ENCODE assay signal across 8 cellular contexts in the genomic region with DNA sequence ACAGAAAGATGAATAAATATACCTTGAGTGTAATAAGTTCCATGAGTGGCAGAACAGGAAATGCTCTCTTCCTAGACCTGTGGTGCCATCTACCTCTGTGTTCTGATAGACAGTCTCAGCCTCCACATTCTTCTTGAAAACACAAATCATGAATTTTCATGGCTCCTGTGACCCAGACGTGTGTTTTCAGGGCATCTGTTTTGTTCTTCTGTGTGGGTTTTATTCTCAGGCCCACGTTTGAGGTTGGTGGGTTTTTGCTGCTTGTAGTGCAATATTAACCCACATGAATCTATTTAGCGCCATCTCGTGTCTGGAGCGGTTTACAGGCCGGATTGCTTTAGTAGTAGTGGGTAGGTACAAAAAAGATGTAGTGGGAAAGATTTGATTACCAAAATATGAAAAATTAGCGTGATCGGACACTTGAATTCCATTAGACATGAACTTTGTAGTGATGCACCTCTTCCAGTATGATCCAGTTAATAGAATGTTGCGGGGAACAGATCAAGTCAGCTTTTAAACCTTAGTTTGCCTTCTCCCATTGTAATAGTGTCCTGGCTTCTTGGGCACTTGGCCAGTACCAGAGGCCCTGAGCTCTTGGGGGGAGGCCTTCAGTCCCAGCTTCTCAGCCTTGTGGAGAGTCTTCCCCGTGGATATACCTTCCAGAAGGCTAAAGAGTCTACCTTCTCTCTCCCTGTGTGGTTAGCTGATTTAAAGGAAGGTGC.
DNase-seq lines count a peak whose midpoint lies in the region; ATAC-seq and TF ChIP-seq lines count a peak whose summit lies in the region.

No MANE protein-coding gene starts in this region.

- H3K4me3 Mint-ChIP-seq in CD4-positive, alpha-beta T cell, result peak overlapping the region; percentile 22

- H3K9me3 ChIP-seq in CD4-positive, alpha-beta T cell (ENCODE audit: control insufficient read depth, low read length), result no peaks in the 10 kb centered on the region
- no peaks in the 10 kb centered on the region for H3K9me3 ChIP-seq in thoracic aorta

- no peak for ATAC-seq in CD4-positive, alpha-beta T cell (ENCODE audit: poor library complexity)
- ATAC-seq in GM19351 (IDR thresholded peaks at IDR 0.05; ENCODE audit: unreplicated experiment) (peak; percentile 82), thoracic aorta (ENCODE audit: insufficient number of reproducible peaks, low FRiP score, low read depth) (peak; percentile 56), HG03135 (IDR thresholded peaks at IDR 0.05; ENCODE audit: unreplicated experiment) (no peak)

- DNase-seq in CD4-positive, alpha-beta T cell, result no peak
- peak; percentile 42 for DNase-seq in NCI-H2029 treated with DMSO at 0.1 percent for 48 hours (lab: John Stamatoyannopoulos, UW)
- peak; percentile 57 for DNase-seq in astrocyte of the cerebellum (ENCODE audit: low read depth)
- peak; percentile 51 for DNase-seq in iPS-NIHi7 (ENCODE audit: extremely low spot score)
- no peak for DNase-seq in thoracic aorta (ENCODE audit: low spot score)
- DNase-seq in GOT3 (lab: John Stamatoyannopoulos, UW), result no peak

- no peak overlapping the region for H3K4me3 ChIP-seq in astrocyte of the cerebellum (ENCODE audit: low read depth, low read length)
- no peak overlapping the region for H3K4me3 ChIP-seq in thoracic aorta

- no peaks in the 10 kb centered on the region for H3K9me3 Mint-ChIP-seq in CD4-positive, alpha-beta T cell

- in situ Hi-C loops in astrocyte of the cerebellum (cut with HindIII; ENCODE audit: low sequenced_read_pairs), result no loop called here

- peaks cover 3% of the 10 kb centered on the region for H3K4me1 Mint-ChIP-seq in CD4-positive, alpha-beta T cell (ENCODE audit: low read depth)

- no peaks in the 10 kb centered on the region for H3K36me3 Mint-ChIP-seq in CD4-positive, alpha-beta T cell (ENCODE audit: low read depth)

- H3K27ac ChIP-seq in CD4-positive, alpha-beta T cell (ENCODE audit: low read depth, low read length), result no peak overlapping the region
- H3K27ac ChIP-seq in thoracic aorta, result peak overlapping the region in 1 of 2 donors; percentile 19

- CTCF ChIA-PET in CD4-positive, alpha-beta T cell (lab: Charles Lee), result no interaction called here

- H3K4me1 ChIP-seq in thoracic aorta (ENCODE audit: control insufficient read depth in 1 of 2, low read depth in 2 of 2), result peaks cover 0 to 12% of the 10 kb centered on the region in 2 donors

- POLR2A ChIA-PET in CD4-positive, alpha-beta T cell (lab: Charles Lee), result no interaction called here

- intact Hi-C loops in CD4-positive, alpha-beta T cell (cut with DNase I, micrococcal nuclease), result loop anchor here (5.0 kb wide), 2 partner anchors 480 to 555 kb away; no protein-coding TSS in a partner anchor

- no peak overlapping the region for H3K27ac Mint-ChIP-seq in CD4-positive, alpha-beta T cell

- H3K27me3 ChIP-seq in CD4-positive, alpha-beta T cell (ENCODE audit: control insufficient read depth, insufficient read depth, low read length), result no peaks in the 10 kb centered on the region
- H3K27me3 ChIP-seq in thoracic aorta (replicated peaks; ENCODE audit: insufficient read depth), result no peaks in the 10 kb centered on the region

- peaks cover 3% of the 10 kb centered on the region for H3K27me3 Mint-ChIP-seq in CD4-positive, alpha-beta T cell

- peak; percentile 29 for TF ChIP-seq CTCF in CD4-positive, alpha-beta T cell (IDR thresholded peaks at IDR 0.05)
- TF ChIP-seq CTCF in astrocyte of the cerebellum (IDR thresholded peaks at IDR 0.05; ENCODE audit: low read depth, low read length, missing control alignments) (peak; percentile 83), thoracic aorta (IDR thresholded peaks at IDR 0.05) (peak; percentile 50)

- no peaks in the 10 kb centered on the region for H3K36me3 ChIP-seq in thoracic aorta

Comparison
In these comparisons a context has a peak if more than half of its experiments do, and no peak if none do; other contexts are left out.
1. ATAC-seq: peak in GM19351 (single experiment) and thoracic aorta (single experiment); none in CD4-positive, alpha-beta T cell (single experiment) and HG03135 (single experiment).
2. DNase-seq: peak in NCI-H2029 treated with DMSO at 0.1 percent for 48 hours (single experiment), astrocyte of the cerebellum (single experiment) and iPS-NIHi7 (single experiment); none in CD4-positive, alpha-beta T cell (0 of 10), thoracic aorta (single experiment) and GOT3 (single experiment).
3. CTCF ChIP-seq: peak in every context shown above with its lines; median percentile 83 in astrocyte of the cerebellum; 50 in thoracic aorta; 29 in CD4-positive, alpha-beta T cell.